Comparison of ENCODE assay signal across 8 cellular contexts in genomic region chr10:71216751-71217265, GRCh38. TPM values are rescaled to one million over a fixed set of nuclear protein-coding genes. Genes with fewer than 3 reads are reported as not detected.
DNase-seq lines count a peak whose midpoint lies in the region; ATAC-seq and TF ChIP-seq lines count a peak whose summit lies in the region.

No MANE protein-coding gene starts in this region.

- no peak for TF ChIP-seq RAD21 in SK-N-SH (IDR thresholded peaks at IDR 0.05; ENCODE audit: low read length)

- H3F3A ChIP-seq in SK-N-SH (replicated peaks; ENCODE audit: insufficient read depth): peaks cover 4% of the 10 kb centered on the region

- H3K36me3 ChIP-seq in SK-N-SH (replicated peaks in 1 of 2; ENCODE audit: control insufficient read depth in 1 of 2, insufficient read depth in 2 of 2, low read length in 1 of 2): no peaks in the 10 kb centered on the region
- no peaks in the 10 kb centered on the region for H3K36me3 ChIP-seq in rectal smooth muscle tissue (ENCODE audit: control insufficient read depth, insufficient read depth, low read length)

- H3K4me2 ChIP-seq in SK-N-SH: peak overlapping the region; percentile 96

- H2AFZ ChIP-seq in SK-N-SH (ENCODE audit: low read depth): peak overlapping the region; percentile 83; the same call in 1 of the 2 replicates

- POLR2A ChIA-PET in SK-N-SH (lab: Yijun Ruan, JAX): interaction anchor here (0.6 to 6.9 kb wide), 7 partner anchors 17 to 624 kb away, joined by 3 to 65 read pairs (median 14); no protein-coding TSS in a partner anchor

- TF ChIP-seq EP300 in SK-N-SH (IDR thresholded peaks at IDR 0.05; ENCODE audit: borderline replicate concordance in 1 of 2, low read depth in 1 of 2, low read length in 1 of 2): no peak

- H3K27me3 ChIP-seq in SK-N-SH (ENCODE audit: insufficient read depth) (no peaks in the 10 kb centered on the region), rectal smooth muscle tissue (ENCODE audit: control insufficient read depth, insufficient read depth, low read length) (peaks cover 6% of the 10 kb centered on the region)

- no peaks in the 10 kb centered on the region for H3K9me2 ChIP-seq in SK-N-SH

- 28% methylated on average over 8 of the region's 8 CpGs for WGBS in SK-N-SH (ENCODE audit: low lambda C conversion rate)

- peak overlapping the region; percentile 7; the same call in 1 of the 2 replicates for H3K4me3 ChIP-seq in GM12864 (ENCODE audit: low read depth, low read length)
- H3K4me3 ChIP-seq in SK-N-SH (ENCODE audit: low read depth in 2 of 2, low read length in 1 of 2): peak overlapping the region; percentile 53 to 70
- H3K4me3 ChIP-seq in fibroblast of villous mesenchyme (ENCODE audit: low read depth, low read length): peak overlapping the region; percentile 56
- H3K4me3 ChIP-seq in rectal smooth muscle tissue (ENCODE audit: low read length): peak overlapping the region; percentile 49

- peak overlapping the region; percentile 90 to 91 for H3K27ac ChIP-seq in SK-N-SH (ENCODE audit: low read depth in 2 of 2, low read length in 1 of 2)
- H3K27ac ChIP-seq in rectal smooth muscle tissue (ENCODE audit: low read depth, low read length): no peak overlapping the region

- ATAC-seq in HG02642 (IDR thresholded peaks at IDR 0.05; ENCODE audit: poor library complexity, unreplicated experiment): no peak
- ATAC-seq in GM21526 (IDR thresholded peaks at IDR 0.05; ENCODE audit: low FRiP score, unreplicated experiment): no peak

- H3K9me3 ChIP-seq in SK-N-SH: no peaks in the 10 kb centered on the region

- TF ChIP-seq CTCF in GM12864 (IDR thresholded peaks at IDR 0.05; ENCODE audit: low read depth, low read length, missing control alignments) (no peak), SK-N-SH (IDR thresholded peaks at IDR 0.05) (no peak), fibroblast of villous mesenchyme (IDR thresholded peaks at IDR 0.05; ENCODE audit: insufficient read depth, low read depth, low read length) (no peak)

- CTCF ChIA-PET in SK-N-SH (lab: Yijun Ruan, JAX): interaction anchor here (1.0 to 10.6 kb wide), 11 partner anchors 10 to 313 kb away, joined by 3 to 107 read pairs (median 10); no protein-coding TSS in a partner anchor

- peaks cover 96% of the 10 kb centered on the region for H3K79me2 ChIP-seq in SK-N-SH (ENCODE audit: insufficient read depth)

- H3K4me1 ChIP-seq in SK-N-SH (ENCODE audit: control insufficient read depth in 1 of 2, insufficient read depth in 2 of 2, low read depth in 1 of 2, low read length in 1 of 2): peaks cover 45 to 68% of the 10 kb centered on the region in 2 experiments
- peaks cover 4% of the 10 kb centered on the region for H3K4me1 ChIP-seq in rectal smooth muscle tissue (ENCODE audit: control insufficient read depth, insufficient read depth, low read length)

- H3K9ac ChIP-seq in SK-N-SH (peak overlapping the region; percentile 77), rectal smooth muscle tissue (ENCODE audit: low read length) (no peak overlapping the region)

- peaks cover 76% of the 10 kb centered on the region for H4K20me1 ChIP-seq in SK-N-SH (ENCODE audit: insufficient read depth)

- DNase-seq in GM12864 (ENCODE audit: low read depth) (no peak), SK-N-SH (peak; percentile 70), fibroblast of villous mesenchyme (ENCODE audit: low read depth) (no peak), NCI-H2107 treated with DMSO at 0.1 percent for 48 hours (lab: John Stamatoyannopoulos, UW; ENCODE audit: unreplicated experiment) (no peak), COLO668 (lab: John Stamatoyannopoulos, UW; ENCODE audit: unreplicated experiment) (no peak)

TF ChIP-seq in SK-N-SH, 30 proteins besides CTCF, POLR2A, EP300 and RAD21:
- TF ChIP-seq RCOR1 (IDR thresholded peaks at IDR 0.05; ENCODE audit: low read length): no peak
- TF ChIP-seq TAF1 (IDR thresholded peaks at IDR 0.05; ENCODE audit: borderline replicate concordance, low read depth, low read length): no peak
- no peak for TF ChIP-seq REST (IDR thresholded peaks at IDR 0.05; ENCODE audit: low read depth, low read length)
- TF ChIP-seq NFIC (IDR thresholded peaks at IDR 0.05; ENCODE audit: borderline replicate concordance): no peak
- TF ChIP-seq TEAD4 (IDR thresholded peaks at IDR 0.05; ENCODE audit: borderline replicate concordance, insufficient read depth): no peak
- no peak for TF ChIP-seq SMC3 (IDR thresholded peaks at IDR 0.05; ENCODE audit: low read depth, low read length)
- no peak for TF ChIP-seq RFX5 (IDR thresholded peaks at IDR 0.05; ENCODE audit: low read length)
- no peak for TF ChIP-seq GABPA (IDR thresholded peaks at IDR 0.05; ENCODE audit: low read depth)
- no peak for TF ChIP-seq FOXM1 (IDR thresholded peaks at IDR 0.05; ENCODE audit: low read depth)
- TF ChIP-seq PBX3 (IDR thresholded peaks at IDR 0.05): no peak
- TF ChIP-seq ELF1 (IDR thresholded peaks at IDR 0.05): no peak
- TF ChIP-seq FOXJ3 (CRISPR knock-in tag; IDR thresholded peaks at IDR 0.05): no peak

RNA-seq across cellular contexts. Expression of gene UNC5B, which starts 4.4 kb away (rescaled TPM):
- 12.2 and 13.8 TPM in 2 replicates for polyA plus RNA-seq in SK-N-SH (2012; rRNA removed)
- polyA plus RNA-seq in SK-N-SH (2012; cell fraction: cytosol; rRNA removed): 7.9 and 13.9 TPM in 2 replicates
- 19.4 and 24.8 TPM in 2 replicates for polyA plus RNA-seq in SK-N-SH (2012; cell fraction: nucleus; rRNA removed)
- total RNA-seq in fibroblast of villous mesenchyme: 9.9 and 37.0 TPM in 2 replicates

Comparison
In these comparisons a context has a peak if more than half of its experiments do, and no peak if none do; other contexts are left out.
1. H3K4me3 ChIP-seq: peak in every context shown above with its lines; median percentile 62 in SK-N-SH; 56 in fibroblast of villous mesenchyme; 49 in rectal smooth muscle tissue; 7 in GM12864.